1 cellular context compared by ENCODE assay signal in the genomic region with DNA sequence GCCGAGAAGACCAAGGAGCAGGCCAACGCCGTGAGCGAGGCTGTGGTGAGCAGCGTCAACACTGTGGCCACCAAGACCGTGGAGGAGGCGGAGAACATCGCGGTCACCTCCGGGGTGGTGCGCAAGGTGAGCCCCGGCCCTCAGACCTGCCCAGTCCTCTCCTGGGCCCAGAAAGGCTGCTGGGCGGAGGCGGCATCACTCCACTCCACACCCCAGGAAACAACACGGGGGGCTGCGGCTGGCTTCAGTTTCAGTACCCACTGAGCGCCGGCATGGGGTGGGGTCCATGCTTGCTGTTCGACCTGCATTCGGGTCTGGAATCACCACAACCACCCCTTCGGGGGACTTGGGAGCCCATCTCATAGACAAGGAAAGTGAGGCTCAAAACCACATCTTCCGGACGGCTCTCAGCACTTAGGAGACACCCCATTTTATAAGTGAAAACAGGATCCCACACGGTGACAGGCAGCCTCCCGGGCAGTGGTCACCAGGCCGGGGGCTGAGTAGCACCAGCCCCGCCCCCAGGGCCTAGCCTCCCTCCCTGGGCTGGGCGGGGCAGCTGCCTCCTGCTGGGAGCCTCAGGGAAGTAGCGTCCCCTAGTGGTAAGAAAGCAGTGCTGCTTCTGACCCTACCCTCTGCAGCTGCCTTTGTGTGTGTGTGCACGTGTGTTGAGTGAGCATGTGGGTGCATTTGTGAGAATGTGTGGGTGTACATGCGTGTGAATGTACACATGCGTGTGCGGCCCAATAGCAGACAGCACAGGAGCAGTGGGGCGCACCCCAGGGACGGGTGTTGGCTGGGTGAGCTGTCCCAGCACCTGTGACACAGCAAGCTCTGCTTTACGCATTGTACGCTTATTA.
TF ChIP-seq lines count a peak whose summit lies in the region.

No MANE protein-coding gene starts in this region.

TF ChIP-seq in SK-N-SH, 30 proteins besides CTCF, POLR2A, EP300 and RAD21 (continued from another document):
- no peak for TF ChIP-seq JUND (IDR thresholded peaks at IDR 0.05)
- no peak for TF ChIP-seq NRF1 (IDR thresholded peaks at IDR 0.05; ENCODE audit: low read depth, low read length)
